Comparison of ENCODE assay signal across 15 cellular contexts in the genomic region with DNA sequence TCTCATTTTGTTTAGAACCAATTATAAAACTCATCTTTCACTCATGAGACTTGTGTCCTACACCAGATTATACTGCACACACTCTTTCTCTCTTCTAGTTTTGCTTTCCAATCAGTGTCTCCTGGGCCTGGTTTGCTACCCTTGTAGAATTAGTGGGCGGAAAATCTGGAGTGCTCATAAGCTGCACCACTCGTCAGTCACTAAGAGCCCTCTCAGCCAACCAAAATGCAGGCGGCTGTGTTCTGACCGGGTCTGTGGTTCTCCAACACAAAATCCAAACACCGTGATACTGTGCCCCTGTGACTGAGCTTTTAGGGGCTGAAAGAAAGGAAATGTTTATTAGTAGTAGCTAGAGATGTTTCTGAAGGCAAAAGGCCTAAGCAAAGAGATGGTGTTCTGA.
DNase-seq lines count a peak whose midpoint lies in the region; ATAC-seq and TF ChIP-seq lines count a peak whose summit lies in the region.
"Had no signal": no experiment of that assay in that cellular context is flagged by ENCODE, and none has a peak within 500 bp of the region (broad histone marks: within the 10 kb centered on the region; RNA-seq: fewer than 3 reads in every experiment).

No MANE protein-coding gene starts in this region.

- H3K4me1 ChIP-seq in GM23338 (ENCODE audit: insufficient read depth), result 0 out of 2 replicates have a peak, but pooled peaks cover 4% of the 10 kb centered on the region
- no peaks in the 10 kb centered on the region for H3K4me1 ChIP-seq in left lung
- H3K4me1 ChIP-seq: Peyer's patch had no signal

- H3K9me3 ChIP-seq in left lung, result no peaks in the 10 kb centered on the region
- H3K9me3 ChIP-seq: Peyer's patch had no signal

- no peaks in the 10 kb centered on the region for H3K27me3 ChIP-seq in GM23338 (ENCODE audit: insufficient read depth)
- no peaks in the 10 kb centered on the region for H3K27me3 ChIP-seq in left lung
- H3K27me3 ChIP-seq: Peyer's patch had no signal

- peak; percentile 94 for ATAC-seq in GM23338
- ATAC-seq in left lung, result peak; percentile 74
- ATAC-seq: T-helper 17 cell had no signal

- H3K4me3 ChIP-seq in GM23338, result no peak overlapping the region
- no peak overlapping the region for H3K4me3 ChIP-seq in left lung
- H3K4me3 ChIP-seq: Peyer's patch had no signal

- no peaks in the 10 kb centered on the region for H3K9me3 Mint-ChIP-seq in GM23338
- H3K9me3 Mint-ChIP-seq: CD4-positive, alpha-beta T cell had no signal

- no peak overlapping the region for H3K27ac Mint-ChIP-seq in GM23338
- H3K27ac Mint-ChIP-seq: B cell; CD4-positive, alpha-beta T cell; T-helper 17 cell had no signal

- 0 out of 2 replicates have a peak overlapping the region, but pooled peaks have one; percentile 1 for H3K4me2 ChIP-seq in GM23338

- no peaks in the 10 kb centered on the region for H3K36me3 ChIP-seq in GM23338 (ENCODE audit: insufficient read depth)
- no peaks in the 10 kb centered on the region for H3K36me3 ChIP-seq in left lung
- H3K36me3 ChIP-seq: Peyer's patch had no signal

- H3K4me3 Mint-ChIP-seq in GM23338, result no peak overlapping the region
- H3K4me3 Mint-ChIP-seq: B cell; CD4-positive, alpha-beta T cell; T-helper 17 cell had no signal

- DNase-seq in GM23338 (ENCODE audit: low spot score), result peak; percentile 47
- peak; percentile 61 for DNase-seq in NCI-H128 (lab: John Stamatoyannopoulos, UW; ENCODE audit: unreplicated experiment)
- DNase-seq in NCI-H524 (lab: John Stamatoyannopoulos, UW), result peak; percentile 24 to 62
- DNase-seq in left lung, result no peak
- DNase-seq in activated CD8-positive, alpha-beta memory T cell treated with anti-CD3 and anti-CD28 coated beads for 24 hours, result no peak
- no peak for DNase-seq in SK-N-DZ (ENCODE audit: low spot score)
- DNase-seq in cerebellum (ENCODE audit: low spot score), result no peak
- DNase-seq: CD4-positive, alpha-beta T cell; GOT3; KG1; NCI-H1105 treated with DMSO at 0.1 percent for 48 hours; Peyer's patch; SHP77; T-helper 17 cell had no signal

- intact Hi-C loops in left lung (cut with DNase I), result no loop called here

- no peaks in the 10 kb centered on the region for H3K79me2 ChIP-seq in GM23338 (replicated peaks; ENCODE audit: insufficient read depth)

- 0 out of 2 replicates have a peak overlapping the region, but pooled peaks have one; percentile 25 for H2AFZ ChIP-seq in GM23338

- no peak overlapping the region for H3K27ac ChIP-seq in GM23338 (ENCODE audit: low read depth)
- H3K27ac ChIP-seq in left lung, result no peak overlapping the region
- H3K27ac ChIP-seq: Peyer's patch had no signal

- TF ChIP-seq CTCF in GM23338 (conservative IDR thresholded peaks at IDR 0.05; ENCODE audit: low read depth in 2 of 2) (no peak), left lung (IDR thresholded peaks at IDR 0.05) (no peak)

- peaks cover 2% of the 10 kb centered on the region for H3K27me3 Mint-ChIP-seq in GM23338 (ENCODE audit: insufficient read depth, low read depth, poor library complexity)

- H4K20me1 ChIP-seq in GM23338 (replicated peaks; ENCODE audit: insufficient read depth), result no peaks in the 10 kb centered on the region

- no peaks in the 10 kb centered on the region for H3F3A ChIP-seq in GM23338 (replicated peaks; ENCODE audit: low read depth)

- no peaks in the 10 kb centered on the region for H3K36me3 Mint-ChIP-seq in GM23338 (ENCODE audit: low read depth)

- H3K4me1 Mint-ChIP-seq in GM23338, result peaks cover 16% of the 10 kb centered on the region
- H3K4me1 Mint-ChIP-seq: B cell, T-helper 17 cell had no signal

- no peaks in the 10 kb centered on the region for H3K9me2 ChIP-seq in GM23338 (ENCODE audit: insufficient read depth)

TF ChIP-seq in GM23338, 12 proteins besides CTCF, POLR2A, EP300 and RAD21 (continues in another document):
- TF ChIP-seq NANOG (IDR thresholded peaks at IDR 0.05; ENCODE audit: borderline replicate concordance) (no peak), ZNF331 (CRISPR knock-in tag; IDR thresholded peaks at IDR 0.05; ENCODE audit: low read depth) (no peak), JUNB (IDR thresholded peaks at IDR 0.05; ENCODE audit: unreplicated experiment) (no peak), POLR2AphosphoS5 (IDR thresholded peaks at IDR 0.05; ENCODE audit: low read depth) (no peak), ZNF114 (CRISPR knock-in tag; IDR thresholded peaks at IDR 0.05) (no peak), STAT1 (IDR thresholded peaks at IDR 0.05; ENCODE audit: unreplicated experiment) (no peak)
- TF ChIP-seq, protein P1, sequence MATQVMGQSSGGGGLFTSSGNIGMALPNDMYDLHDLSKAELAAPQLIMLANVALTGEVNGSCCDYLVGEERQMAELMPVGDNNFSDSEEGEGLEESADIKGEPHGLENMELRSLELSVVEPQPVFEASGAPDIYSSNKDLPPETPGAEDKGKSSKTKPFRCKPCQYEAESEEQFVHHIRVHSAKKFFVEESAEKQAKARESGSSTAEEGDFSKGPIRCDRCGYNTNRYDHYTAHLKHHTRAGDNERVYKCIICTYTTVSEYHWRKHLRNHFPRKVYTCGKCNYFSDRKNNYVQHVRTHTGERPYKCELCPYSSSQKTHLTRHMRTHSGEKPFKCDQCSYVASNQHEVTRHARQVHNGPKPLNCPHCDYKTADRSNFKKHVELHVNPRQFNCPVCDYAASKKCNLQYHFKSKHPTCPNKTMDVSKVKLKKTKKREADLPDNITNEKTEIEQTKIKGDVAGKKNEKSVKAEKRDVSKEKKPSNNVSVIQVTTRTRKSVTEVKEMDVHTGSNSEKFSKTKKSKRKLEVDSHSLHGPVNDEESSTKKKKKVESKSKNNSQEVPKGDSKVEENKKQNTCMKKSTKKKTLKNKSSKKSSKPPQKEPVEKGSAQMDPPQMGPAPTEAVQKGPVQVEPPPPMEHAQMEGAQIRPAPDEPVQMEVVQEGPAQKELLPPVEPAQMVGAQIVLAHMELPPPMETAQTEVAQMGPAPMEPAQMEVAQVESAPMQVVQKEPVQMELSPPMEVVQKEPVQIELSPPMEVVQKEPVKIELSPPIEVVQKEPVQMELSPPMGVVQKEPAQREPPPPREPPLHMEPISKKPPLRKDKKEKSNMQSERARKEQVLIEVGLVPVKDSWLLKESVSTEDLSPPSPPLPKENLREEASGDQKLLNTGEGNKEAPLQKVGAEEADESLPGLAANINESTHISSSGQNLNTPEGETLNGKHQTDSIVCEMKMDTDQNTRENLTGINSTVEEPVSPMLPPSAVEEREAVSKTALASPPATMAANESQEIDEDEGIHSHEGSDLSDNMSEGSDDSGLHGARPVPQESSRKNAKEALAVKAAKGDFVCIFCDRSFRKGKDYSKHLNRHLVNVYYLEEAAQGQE (IDR thresholded peaks at IDR 0.05; ENCODE audit: unreplicated experiment), result no peak
- TF ChIP-seq, protein P2, sequence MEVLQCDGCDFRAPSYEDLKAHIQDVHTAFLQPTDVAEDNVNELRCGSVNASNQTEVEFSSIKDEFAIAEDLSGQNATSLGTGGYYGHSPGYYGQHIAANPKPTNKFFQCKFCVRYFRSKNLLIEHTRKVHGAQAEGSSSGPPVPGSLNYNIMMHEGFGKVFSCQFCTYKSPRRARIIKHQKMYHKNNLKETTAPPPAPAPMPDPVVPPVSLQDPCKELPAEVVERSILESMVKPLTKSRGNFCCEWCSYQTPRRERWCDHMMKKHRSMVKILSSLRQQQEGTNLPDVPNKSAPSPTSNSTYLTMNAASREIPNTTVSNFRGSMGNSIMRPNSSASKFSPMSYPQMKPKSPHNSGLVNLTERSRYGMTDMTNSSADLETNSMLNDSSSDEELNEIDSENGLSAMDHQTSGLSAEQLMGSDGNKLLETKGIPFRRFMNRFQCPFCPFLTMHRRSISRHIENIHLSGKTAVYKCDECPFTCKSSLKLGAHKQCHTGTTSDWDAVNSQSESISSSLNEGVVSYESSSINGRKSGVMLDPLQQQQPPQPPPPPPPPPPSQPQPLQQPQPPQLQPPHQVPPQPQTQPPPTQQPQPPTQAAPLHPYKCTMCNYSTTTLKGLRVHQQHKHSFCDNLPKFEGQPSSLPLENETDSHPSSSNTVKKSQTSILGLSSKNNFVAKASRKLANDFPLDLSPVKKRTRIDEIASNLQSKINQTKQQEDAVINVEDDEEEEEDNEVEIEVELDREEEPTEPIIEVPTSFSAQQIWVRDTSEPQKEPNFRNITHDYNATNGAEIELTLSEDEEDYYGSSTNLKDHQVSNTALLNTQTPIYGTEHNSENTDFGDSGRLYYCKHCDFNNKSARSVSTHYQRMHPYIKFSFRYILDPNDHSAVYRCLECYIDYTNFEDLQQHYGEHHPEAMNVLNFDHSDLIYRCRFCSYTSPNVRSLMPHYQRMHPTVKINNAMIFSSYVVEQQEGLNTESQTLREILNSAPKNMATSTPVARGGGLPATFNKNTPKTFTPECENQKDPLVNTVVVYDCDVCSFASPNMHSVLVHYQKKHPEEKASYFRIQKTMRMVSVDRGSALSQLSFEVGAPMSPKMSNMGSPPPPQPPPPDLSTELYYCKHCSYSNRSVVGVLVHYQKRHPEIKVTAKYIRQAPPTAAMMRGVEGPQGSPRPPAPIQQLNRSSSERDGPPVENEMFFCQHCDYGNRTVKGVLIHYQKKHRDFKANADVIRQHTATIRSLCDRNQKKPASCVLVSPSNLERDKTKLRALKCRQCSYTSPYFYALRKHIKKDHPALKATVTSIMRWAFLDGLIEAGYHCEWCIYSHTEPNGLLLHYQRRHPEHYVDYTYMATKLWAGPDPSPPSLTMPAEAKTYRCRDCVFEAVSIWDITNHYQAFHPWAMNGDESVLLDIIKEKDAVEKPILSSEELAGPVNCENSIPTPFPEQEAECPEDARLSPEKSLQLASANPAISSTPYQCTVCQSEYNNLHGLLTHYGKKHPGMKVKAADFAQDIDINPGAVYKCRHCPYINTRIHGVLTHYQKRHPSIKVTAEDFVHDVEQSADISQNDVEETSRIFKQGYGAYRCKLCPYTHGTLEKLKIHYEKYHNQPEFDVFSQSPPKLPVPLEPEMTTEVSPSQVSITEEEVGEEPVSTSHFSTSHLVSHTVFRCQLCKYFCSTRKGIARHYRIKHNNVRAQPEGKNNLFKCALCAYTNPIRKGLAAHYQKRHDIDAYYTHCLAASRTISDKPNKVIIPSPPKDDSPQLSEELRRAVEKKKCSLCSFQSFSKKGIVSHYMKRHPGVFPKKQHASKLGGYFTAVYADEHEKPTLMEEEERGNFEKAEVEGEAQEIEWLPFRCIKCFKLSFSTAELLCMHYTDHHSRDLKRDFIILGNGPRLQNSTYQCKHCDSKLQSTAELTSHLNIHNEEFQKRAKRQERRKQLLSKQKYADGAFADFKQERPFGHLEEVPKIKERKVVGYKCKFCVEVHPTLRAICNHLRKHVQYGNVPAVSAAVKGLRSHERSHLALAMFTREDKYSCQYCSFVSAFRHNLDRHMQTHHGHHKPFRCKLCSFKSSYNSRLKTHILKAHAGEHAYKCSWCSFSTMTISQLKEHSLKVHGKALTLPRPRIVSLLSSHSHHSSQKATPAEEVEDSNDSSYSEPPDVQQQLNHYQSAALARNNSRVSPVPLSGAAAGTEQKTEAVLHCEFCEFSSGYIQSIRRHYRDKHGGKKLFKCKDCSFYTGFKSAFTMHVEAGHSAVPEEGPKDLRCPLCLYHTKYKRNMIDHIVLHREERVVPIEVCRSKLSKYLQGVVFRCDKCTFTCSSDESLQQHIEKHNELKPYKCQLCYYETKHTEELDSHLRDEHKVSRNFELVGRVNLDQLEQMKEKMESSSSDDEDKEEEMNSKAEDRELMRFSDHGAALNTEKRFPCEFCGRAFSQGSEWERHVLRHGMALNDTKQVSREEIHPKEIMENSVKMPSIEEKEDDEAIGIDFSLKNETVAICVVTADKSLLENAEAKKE (CRISPR knock-in tag; IDR thresholded peaks at IDR 0.05), result no peak

Comparison
In these comparisons a context has a peak if more than half of its experiments do, and no peak if none do; other contexts are left out.
1. DNase-seq: peak in GM23338 (single experiment), NCI-H128 (single experiment) and NCI-H524 (2 of 2); none in left lung (0 of 2), activated CD8-positive, alpha-beta memory T cell treated with anti-CD3 and anti-CD28 coated beads for 24 hours (single experiment), SK-N-DZ (single experiment) and cerebellum (single experiment).